ENCODE assay signal across 8 cellular contexts in genomic region chr1:217630711-217631591, GRCh38. TPM values are rescaled to one million over a fixed set of nuclear protein-coding genes. Genes with fewer than 3 reads are reported as not detected.
DNase-seq lines count a peak whose midpoint lies in the region; ATAC-seq, FAIRE-seq and TF ChIP-seq lines count a peak whose summit lies in the region.

Gene GPATCH2 (minus strand): TSS chr1:217631090. CDS start chr1:217630971, 119 bp downstream.
Gene SPATA17 (plus strand): TSS chr1:217631344. CDS start chr1:217631379, 35 bp downstream.

- peak within 1 kb of the TSS; percentile 89 for H3K4me3 Mint-ChIP-seq in activated naive CD8-positive, alpha-beta T cell treated with anti-CD3 and anti-CD28 coated beads for 36 hours

- H3K27me3 Mint-ChIP-seq in activated naive CD8-positive, alpha-beta T cell treated with anti-CD3 and anti-CD28 coated beads for 36 hours = peaks cover 10% of the 10 kb centered on the region

- H3K4me1 ChIP-seq in pancreas (peaks cover 0 to 25% (median 21%) of the 10 kb centered on the region in 3 donors), tibial artery (peaks cover 0 to 28% (median 17%) of the 10 kb centered on the region in 4 donors)

- H3K27ac ChIP-seq in pancreas (peak within 1 kb of the TSS; percentile 69 to 97 (median 90)), tibial artery (peak within 1 kb of the TSS; percentile 82 to 84)

- intact Hi-C loops in Right ventricle myocardium superior (cut with DNase I) = no loop called here
- intact Hi-C loops in pancreas (cut with DNase I) = no loop called here
- intact Hi-C loops in tibial artery (cut with DNase I; ENCODE audit: low total_unique reads) = no loop called here

- no peaks in the 10 kb centered on the region for H3K27me3 ChIP-seq in pancreas
- no peaks in the 10 kb centered on the region for H3K27me3 ChIP-seq in tibial artery

- peak; percentile 11 for TF ChIP-seq CTCF in GM12865 (IDR thresholded peaks at IDR 0.05; ENCODE audit: insufficient read depth, low read depth, low read length, missing control alignments)
- peak in 1 of 4 donors; percentile 31 for TF ChIP-seq CTCF in pancreas (IDR thresholded peaks at IDR 0.05)
- TF ChIP-seq CTCF in tibial artery (IDR thresholded peaks at IDR 0.05) = peak; percentile 32 to 41

- H3K9me3 ChIP-seq in pancreas (no peaks in the 10 kb centered on the region), tibial artery (no peaks in the 10 kb centered on the region)

- DNase-seq in GM12865 (ENCODE audit: low read depth) = peak; percentile 91
- peak; percentile 89 for DNase-seq in NCI-H1092 (lab: John Stamatoyannopoulos, UW)
- DNase-seq in SKM-1 (lab: John Stamatoyannopoulos, UW; ENCODE audit: unreplicated experiment) = peak; percentile 99
- DNase-seq in activated naive CD8-positive, alpha-beta T cell treated with anti-CD3 and anti-CD28 coated beads for 36 hours = peak; percentile 71
- peak; percentile 83 for DNase-seq in Right ventricle myocardium superior
- peak; percentile 75 to 84 (median 78) for DNase-seq in pancreas
- DNase-seq in tibial artery = peak; percentile 64 to 84

- peak; percentile 98 for ATAC-seq in HG02610 (IDR thresholded peaks at IDR 0.05; ENCODE audit: unreplicated experiment)
- ATAC-seq in Right ventricle myocardium superior (ENCODE audit: poor library complexity) = peak; percentile 98
- peak; percentile 96 to 98 (median 98) for ATAC-seq in pancreas

- peaks cover 22% of the 10 kb centered on the region for H3K4me1 Mint-ChIP-seq in activated naive CD8-positive, alpha-beta T cell treated with anti-CD3 and anti-CD28 coated beads for 36 hours

- no peaks in the 10 kb centered on the region for H3K36me3 Mint-ChIP-seq in activated naive CD8-positive, alpha-beta T cell treated with anti-CD3 and anti-CD28 coated beads for 36 hours

- WGBS in pancreas, 2 donors = 1% methylated on average over 42 of the region's 42 CpGs

- peak; percentile 37 for FAIRE-seq in pancreas (lab: Jason Lieb, UNC)

- H3K4me3 ChIP-seq in GM12865 (ENCODE audit: low read depth, low read length) (peak within 1 kb of the TSS; percentile 85), pancreas (peak within 1 kb of the TSS; percentile 60 to 88 (median 82)), tibial artery (peak within 1 kb of the TSS; percentile 70 to 71)

- peak within 1 kb of the TSS; percentile 99 for H3K27ac Mint-ChIP-seq in activated naive CD8-positive, alpha-beta T cell treated with anti-CD3 and anti-CD28 coated beads for 36 hours

- H3K9me3 Mint-ChIP-seq in activated naive CD8-positive, alpha-beta T cell treated with anti-CD3 and anti-CD28 coated beads for 36 hours = no peaks in the 10 kb centered on the region

- no peaks in the 10 kb centered on the region for H3K36me3 ChIP-seq in pancreas
- H3K36me3 ChIP-seq in tibial artery = no peaks in the 10 kb centered on the region

RNA-seq across cellular contexts. Expression of gene GPATCH2, which starts in this region (rescaled TPM):
- total RNA-seq in activated naive CD8-positive, alpha-beta T cell treated with anti-CD3 and anti-CD28 coated beads for 36 hours = 1 to 10 TPM; 7.5 to 8.5 TPM
- 7.1 TPM for total RNA-seq in Right ventricle myocardium superior
- 1 to 10 TPM; 3.9 to 9.0 (median 5.8) TPM for total RNA-seq in pancreas
- 1 to 10 TPM; 2.7 to 4.5 TPM for polyA plus RNA-seq in pancreas

RNA-seq across cellular contexts. Expression of gene SPATA17, which starts in this region (rescaled TPM):
- not detected for total RNA-seq in activated naive CD8-positive, alpha-beta T cell treated with anti-CD3 and anti-CD28 coated beads for 36 hours
- 1.4 TPM for total RNA-seq in Right ventricle myocardium superior
- total RNA-seq in pancreas = 1 to 10 TPM in 1 of 6 donors, under 1 TPM in 5; 0.16 to 1.0 (median 0.53) TPM
- polyA plus RNA-seq in pancreas = under 1 TPM; 0.34 to 0.85 TPM

Comparison
In these comparisons a context has a peak if more than half of its experiments do, and no peak if none do; other contexts are left out.
1. Peak in every context shown above with its lines: DNase-seq, ATAC-seq, H3K4me3 ChIP-seq and H3K27ac ChIP-seq.